ENCODE assay signal across 1 cellular context in genomic region chr10:43981696-43982095, GRCh38.
TF ChIP-seq lines count a peak whose summit lies in the region.

No MANE protein-coding gene starts in this region.

TF ChIP-seq in SK-N-SH, 30 proteins besides CTCF, POLR2A, EP300 and RAD21 (continued from another document):
- TF ChIP-seq ZBTB33 (IDR thresholded peaks at IDR 0.05; ENCODE audit: borderline replicate concordance, low read depth) = no peak
- no peak for TF ChIP-seq FOXM1 (IDR thresholded peaks at IDR 0.05; ENCODE audit: low read depth)
- TF ChIP-seq PBX3 (IDR thresholded peaks at IDR 0.05) = no peak
- no peak for TF ChIP-seq TAF1 (IDR thresholded peaks at IDR 0.05; ENCODE audit: borderline replicate concordance, low read depth, low read length)
- no peak for TF ChIP-seq CHD2 (IDR thresholded peaks at IDR 0.05; ENCODE audit: low read length, partially characterized antibody)
- no peak for TF ChIP-seq POLR2AphosphoS5 (IDR thresholded peaks at IDR 0.05; ENCODE audit: low read depth, low read length)
- no peak for TF ChIP-seq RFX5 (IDR thresholded peaks at IDR 0.05; ENCODE audit: low read length)
- no peak for TF ChIP-seq SIN3A (IDR thresholded peaks at IDR 0.05; ENCODE audit: borderline replicate concordance, low read depth, low read length)
- TF ChIP-seq EZH2phosphoT487 (IDR thresholded peaks at IDR 0.05; ENCODE audit: borderline replicate concordance, low read depth) = no peak
